ENCODE assay signal across 1 cellular context in genomic region chr5:132661231-132662003, GRCh38.
TF ChIP-seq lines count a peak whose summit lies in the region.

No MANE protein-coding gene starts in this region.

TF ChIP-seq in GM12878, 131 proteins besides CTCF, POLR2A, EP300 and RAD21 (continued from another document and continues in another):
- no peak for TF ChIP-seq ZBTB40 (IDR thresholded peaks at IDR 0.05; ENCODE audit: borderline replicate concordance)
- peak; percentile 91 for TF ChIP-seq SKIL (IDR thresholded peaks at IDR 0.05; ENCODE audit: low read depth, poor library complexity, severe bottlenecking)
- no peak for TF ChIP-seq RFX5 (IDR thresholded peaks at IDR 0.05; ENCODE audit: low read depth, low read length)
- peak; percentile 95 for TF ChIP-seq IKZF1 (conservative IDR thresholded peaks at IDR 0.05)
- TF ChIP-seq JUNB (IDR thresholded peaks at IDR 0.05) = no peak
- no peak for TF ChIP-seq CBX3 (IDR thresholded peaks at IDR 0.05; ENCODE audit: borderline replicate concordance, low read depth)
- no peak for TF ChIP-seq ZSCAN29 (IDR thresholded peaks at IDR 0.05)
- no peak for TF ChIP-seq ZNF24 (IDR thresholded peaks at IDR 0.05)
- no peak for TF ChIP-seq SMAD1 (IDR thresholded peaks at IDR 0.05; ENCODE audit: low read depth, partially characterized antibody)
- no peak for TF ChIP-seq ELK1 (IDR thresholded peaks at IDR 0.05; ENCODE audit: low read depth, low read length)
- no peak for TF ChIP-seq CREB1 (IDR thresholded peaks at IDR 0.05; ENCODE audit: low read depth)
- TF ChIP-seq IRF4 (IDR thresholded peaks at IDR 0.05; ENCODE audit: low read depth, low read length) = peak; percentile 44; the same call in 1 of the 2 replicates
- no peak for TF ChIP-seq ATF2 (IDR thresholded peaks at IDR 0.05; ENCODE audit: low read length)
- no peak for TF ChIP-seq BMI1 (IDR thresholded peaks at IDR 0.05; ENCODE audit: borderline replicate concordance)
- TF ChIP-seq SPI1 (IDR thresholded peaks at IDR 0.05; ENCODE audit: borderline replicate concordance, insufficient read depth, low read depth, low read length) = peak; percentile 86
- TF ChIP-seq POLR2AphosphoS2 (IDR thresholded peaks at IDR 0.05; ENCODE audit: low read depth, low read length) = no peak
- TF ChIP-seq HDAC6 (IDR thresholded peaks at IDR 0.05; ENCODE audit: unreplicated experiment) = no peak
- TF ChIP-seq CHD1 (IDR thresholded peaks at IDR 0.05; ENCODE audit: low read depth, low read length) = no peak
- TF ChIP-seq ZNF207 (IDR thresholded peaks at IDR 0.05; ENCODE audit: borderline replicate concordance) = no peak; the same call in 1 of the 2 replicates
- no peak for TF ChIP-seq MAX (IDR thresholded peaks at IDR 0.05; ENCODE audit: low read depth, low read length)
- TF ChIP-seq ZNF687 (IDR thresholded peaks at IDR 0.05) = peak; percentile 76
- peak; percentile 58; the same call in 1 of the 2 replicates for TF ChIP-seq RELB (IDR thresholded peaks at IDR 0.05; ENCODE audit: low read depth)
- no peak for TF ChIP-seq KLF5 (IDR thresholded peaks at IDR 0.05; ENCODE audit: partially characterized antibody)
- no peak for TF ChIP-seq STAT3 (IDR thresholded peaks at IDR 0.05; ENCODE audit: low read depth, low read length)
- no peak for TF ChIP-seq NKRF (conservative IDR thresholded peaks at IDR 0.05)
- TF ChIP-seq SMAD5 (IDR thresholded peaks at IDR 0.05; ENCODE audit: low read depth) = no peak
- no peak for TF ChIP-seq E2F4 (IDR thresholded peaks at IDR 0.05; ENCODE audit: low read depth, low read length)
- no peak for TF ChIP-seq KAT2A (conservative IDR thresholded peaks at IDR 0.05; ENCODE audit: control insufficient read depth, low read depth, low read length)
- TF ChIP-seq ESRRA (IDR thresholded peaks at IDR 0.05; ENCODE audit: low read length) = no peak
- no peak for TF ChIP-seq ZZZ3 (IDR thresholded peaks at IDR 0.05; ENCODE audit: control insufficient read depth, insufficient read length, low read depth)
- TF ChIP-seq ZNF592 (IDR thresholded peaks at IDR 0.05) = 0 out of 2 replicates have a peak, but pooled peaks have one; percentile 52
- TF ChIP-seq TCF7 (IDR thresholded peaks at IDR 0.05; ENCODE audit: borderline replicate concordance) = no peak
- TF ChIP-seq SREBF1 (IDR thresholded peaks at IDR 0.05; ENCODE audit: low read length) = no peak
- no peak for TF ChIP-seq YY1 (IDR thresholded peaks at IDR 0.05; ENCODE audit: low read depth, low read length)
- TF ChIP-seq MYC (IDR thresholded peaks at IDR 0.05; ENCODE audit: insufficient read depth, insufficient read length, insufficient replicate concordance, low read length, severe bottlenecking) = no peak
- no peak for TF ChIP-seq NFYA (IDR thresholded peaks at IDR 0.05; ENCODE audit: borderline replicate concordance, low read depth, low read length)
